ENCODE assay signal across 21 cellular contexts in genomic region chr6:62640749-62641148, GRCh38.
DNase-seq lines count a peak whose midpoint lies in the region; ATAC-seq and TF ChIP-seq lines count a peak whose summit lies in the region.
"Had no signal": no experiment of that assay in that cellular context is flagged by ENCODE, and none has a peak within 500 bp of the region (broad histone marks: within the 10 kb centered on the region; RNA-seq: fewer than 3 reads in every experiment).

No MANE protein-coding gene starts in this region.

- H3K4me1 Mint-ChIP-seq in MCF 10A (ENCODE audit: insufficient read depth, unreplicated experiment), result no peaks in the 10 kb centered on the region
- H3K4me1 Mint-ChIP-seq: B cell had no signal

- H3K4me1 ChIP-seq in breast epithelium (no peaks in the 10 kb centered on the region), PC-3 (ENCODE audit: insufficient read depth, low read length) (no peaks in the 10 kb centered on the region), neuronal stem cell (ENCODE audit: control insufficient read depth in 2 of 2, insufficient read depth in 1 of 2, low read depth in 1 of 2, low read length in 2 of 2) (no peaks in the 10 kb centered on the region)

- H3K4me3 ChIP-seq in breast epithelium (no peak overlapping the region), PC-3 (ENCODE audit: low read length) (no peak overlapping the region), neuronal stem cell (ENCODE audit: low read length in 2 of 2) (no peak overlapping the region)
- H3K4me3 ChIP-seq: GM12878, MG63, PC-9, SJCRH30 had no signal

- H2AFZ ChIP-seq in PC-3 (ENCODE audit: low read length) (no peak overlapping the region), neuronal stem cell (ENCODE audit: low read length) (no peak overlapping the region)
- H2AFZ ChIP-seq: PC-9 had no signal

- H3K23ac ChIP-seq in neuronal stem cell (ENCODE audit: low read depth, low read length, poor library complexity), result no peak overlapping the region

- TF ChIP-seq POLR2A in breast epithelium (IDR thresholded peaks at IDR 0.05), result no peak

- no peak overlapping the region for H3K4me3 Mint-ChIP-seq in MCF 10A (ENCODE audit: unreplicated experiment)
- H3K4me3 Mint-ChIP-seq: B cell; HFFc6; T-helper 1 cell treated with Interleukin-12 subunit alpha and Interleukin-12 subunit beta and Interleukin-4 antibody, amounts not matched to agents 30 μg/mL and 1 μg/mL, for 36 hours had no signal

- H3K79me2 ChIP-seq in PC-3 (ENCODE audit: low read length), result no peaks in the 10 kb centered on the region

- intact Hi-C loops in MCF 10A (cut with micrococcal nuclease), result no loop called here
- intact Hi-C loops in breast epithelium (cut with DNase I; ENCODE audit: low total_unique reads), result no loop called here
- intact Hi-C loops in PC-3 (cut with micrococcal nuclease), result no loop called here

- TF ChIP-seq CTCF in MCF 10A (IDR thresholded peaks at IDR 0.05; ENCODE audit: unreplicated experiment), result no peak
- no peak for TF ChIP-seq CTCF in breast epithelium (IDR thresholded peaks at IDR 0.05)
- no peak for TF ChIP-seq CTCF in PC-3 (conservative IDR thresholded peaks at IDR 0.05; ENCODE audit: low read depth, low read length)

- H3K27me3 Mint-ChIP-seq in MCF 10A (ENCODE audit: insufficient read depth, unreplicated experiment), result no peaks in the 10 kb centered on the region
- H3K27me3 Mint-ChIP-seq: B cell had no signal

- H3K9me3 Mint-ChIP-seq in MCF 10A (ENCODE audit: unreplicated experiment), result peaks cover 22% of the 10 kb centered on the region

- no peak for ATAC-seq in PC-3
- ATAC-seq: GM12878 had no signal

- H3K18ac ChIP-seq in neuronal stem cell (ENCODE audit: low read length), result no peak overlapping the region

- no peak overlapping the region for H2BK5ac ChIP-seq in neuronal stem cell (ENCODE audit: low read length)

- H4K20me1 ChIP-seq in PC-3 (ENCODE audit: low read length), result no peaks in the 10 kb centered on the region

- H3K9ac ChIP-seq in PC-3 (ENCODE audit: low read length) (no peak overlapping the region), neuronal stem cell (ENCODE audit: low read depth, low read length, poor library complexity) (no peak overlapping the region)

- CTCF ChIA-PET in MCF 10A (lab: Yijun Ruan, JAX), result interaction anchor here (0.5 kb wide), 1 partner anchor 21 kb away, joined by 3 read pairs; no protein-coding TSS in a partner anchor
- CTCF ChIA-PET in PC-3 (lab: Charles Lee), result no interaction called here

- no peak overlapping the region for H2BK120ac ChIP-seq in neuronal stem cell (ENCODE audit: low read depth, low read length)

- H2BK12ac ChIP-seq in neuronal stem cell (ENCODE audit: low read length), result no peak overlapping the region

- no peaks in the 10 kb centered on the region for H3F3A ChIP-seq in PC-3 (ENCODE audit: low read length, unreplicated experiment)

- WGBS in neuronal stem cell (ENCODE audit: extremely low coverage in 2 of 2, insufficient read length in 2 of 2, insufficient replicate concordance in 1 of 2), 2 donors, result no CpG with 5 or more reads among the region's 2 CpGs

- H3K4me2 ChIP-seq in PC-3 (ENCODE audit: low read length) (no peak overlapping the region), neuronal stem cell (ENCODE audit: insufficient read depth, low read length, poor library complexity, severe bottlenecking) (no peak overlapping the region)
- H3K4me2 ChIP-seq: PC-9 had no signal

- no peak overlapping the region for H3K27ac ChIP-seq in breast epithelium
- no peak overlapping the region for H3K27ac ChIP-seq in PC-3 (ENCODE audit: low read length)
- no peak overlapping the region for H3K27ac ChIP-seq in neuronal stem cell (replicated peaks; ENCODE audit: low read length)
- H3K27ac ChIP-seq: PC-9, SJCRH30 had no signal

- H2AK5ac ChIP-seq in neuronal stem cell (ENCODE audit: low read depth, low read length), result no peak overlapping the region

- no peaks in the 10 kb centered on the region for H3K27me3 ChIP-seq in breast epithelium
- no peaks in the 10 kb centered on the region for H3K27me3 ChIP-seq in PC-3 (ENCODE audit: low read length)
- H3K27me3 ChIP-seq in neuronal stem cell (ENCODE audit: control insufficient read depth in 3 of 3, insufficient read depth in 3 of 3, low read depth in 1 of 3, low read length in 3 of 3), result no peaks in the 10 kb centered on the region
- H3K27me3 ChIP-seq: MG63, SJCRH30 had no signal

- no peaks in the 10 kb centered on the region for H3K36me3 Mint-ChIP-seq in MCF 10A (ENCODE audit: insufficient read depth, unreplicated experiment)

- no peak overlapping the region for H4K91ac ChIP-seq in neuronal stem cell (ENCODE audit: low read depth, low read length, poor library complexity)

- H3K9me3 ChIP-seq in breast epithelium (peaks cover 0 to 18% of the 10 kb centered on the region in 2 donors), PC-3 (ENCODE audit: low read length) (no peaks in the 10 kb centered on the region), neuronal stem cell (replicated peaks in 1 of 2; ENCODE audit: control insufficient read depth in 2 of 2, insufficient read depth in 1 of 2, low read depth in 1 of 2, low read length in 2 of 2) (peaks cover 0 to 4% of the 10 kb centered on the region in 2 donors)
- H3K9me3 ChIP-seq: MG63, SJCRH30 had no signal

- no peak overlapping the region for H2BK15ac ChIP-seq in neuronal stem cell (ENCODE audit: low read length)

- DNase-seq in DMS 273 (lab: John Stamatoyannopoulos, UW; ENCODE audit: unreplicated experiment) (peak; percentile 31), DMS 273 treated with DMSO at 0.1 percent for 48 hours (lab: John Stamatoyannopoulos, UW) (no peak), MCF 10A (ENCODE audit: unreplicated experiment) (peak; percentile 41), breast epithelium (ENCODE audit: low spot score in 2 of 2) (no peak), PC-3 (peak; percentile 13), pons (ENCODE audit: low spot score) (peak; percentile 18), HuH-7 (ENCODE audit: low spot score) (no peak), neuronal stem cell (ENCODE audit: low spot score) (no peak)
- DNase-seq: 8988T, DMS153, EL, H7, HFFc6, Karpas-422, MG63, NCI-H1930, PC-9 had no signal

- no peaks in the 10 kb centered on the region for H3K9me2 ChIP-seq in PC-3 (replicated peaks; ENCODE audit: low read length)

- H3K79me1 ChIP-seq in neuronal stem cell (ENCODE audit: low read depth, low read length), result no peaks in the 10 kb centered on the region

- no peak overlapping the region for H3K4ac ChIP-seq in neuronal stem cell (ENCODE audit: low read length)

- no peak overlapping the region for H4K8ac ChIP-seq in neuronal stem cell (ENCODE audit: low read depth, low read length)

- POLR2A ChIA-PET in MCF 10A (lab: Yijun Ruan, JAX), result interaction anchor here (0.6 kb wide), 1 partner anchor 11 kb away, joined by 3 read pairs; no protein-coding TSS in a partner anchor
- POLR2A ChIA-PET in PC-3 (lab: Charles Lee; ENCODE audit: unreplicated experiment), result no interaction called here

- H3K36me3 ChIP-seq in breast epithelium, result no peaks in the 10 kb centered on the region
- no peaks in the 10 kb centered on the region for H3K36me3 ChIP-seq in PC-3 (ENCODE audit: low read depth, low read length)
- H3K36me3 ChIP-seq in neuronal stem cell (replicated peaks in 1 of 2; ENCODE audit: control insufficient read depth in 2 of 2, insufficient read depth in 2 of 2, low read length in 2 of 2), result no peaks in the 10 kb centered on the region
- H3K36me3 ChIP-seq: MG63, SJCRH30 had no signal

- no peak overlapping the region for H3K14ac ChIP-seq in neuronal stem cell (ENCODE audit: low read length)

- no peak overlapping the region for H3K27ac Mint-ChIP-seq in MCF 10A (ENCODE audit: low read depth, unreplicated experiment)
- H3K27ac Mint-ChIP-seq: B cell; HFFc6; T-helper 1 cell treated with Interleukin-12 subunit alpha and Interleukin-12 subunit beta and Interleukin-4 antibody, amounts not matched to agents 30 μg/mL and 1 μg/mL, for 36 hours had no signal

- BruUV-seq in MCF 10A (replicated peaks; lab: Mats Ljungman, UMichigan), result no TSS peak
- no TSS peak for BruUV-seq in PC-3 (replicated peaks; lab: Mats Ljungman, UMichigan)

Comparison
In these comparisons a context has a peak if more than half of its experiments do, and no peak if none do; other contexts are left out.
1. DNase-seq: peak in DMS 273 (single experiment), MCF 10A (single experiment), PC-3 (single experiment) and pons (single experiment); none in DMS 273 treated with DMSO at 0.1 percent for 48 hours (single experiment), breast epithelium (0 of 2), HuH-7 (single experiment) and neuronal stem cell (single experiment).